Comparison of ENCODE assay signal across 10 cellular contexts in the genomic region with DNA sequence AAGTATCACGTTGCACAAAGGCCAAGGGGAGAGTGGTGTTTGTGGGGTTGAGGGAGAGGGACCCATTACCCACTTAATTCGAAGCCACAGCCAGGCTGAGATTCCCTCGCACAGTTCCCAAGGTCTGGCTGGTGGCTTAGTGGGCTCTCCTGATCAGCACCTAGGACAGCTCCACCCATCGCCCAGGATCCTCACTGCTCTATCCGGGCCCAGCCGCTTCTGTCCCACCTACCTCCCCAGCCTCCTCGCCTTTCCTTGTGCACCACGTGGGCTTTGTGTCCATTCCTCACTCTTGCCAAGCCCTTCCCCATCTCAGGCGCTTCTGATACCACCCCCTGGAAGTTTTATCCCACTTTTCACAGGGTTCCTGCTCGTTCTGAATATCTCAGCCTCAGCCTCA.
DNase-seq lines count a peak whose midpoint lies in the region; ATAC-seq, FAIRE-seq and TF ChIP-seq lines count a peak whose summit lies in the region.
"Had no signal": no experiment of that assay in that cellular context is flagged by ENCODE, and none has a peak within 500 bp of the region (broad histone marks: within the 10 kb centered on the region; RNA-seq: fewer than 3 reads in every experiment).

No MANE protein-coding gene starts in this region.

- TF ChIP-seq RAD21 in Ishikawa (IDR thresholded peaks at IDR 0.05; ENCODE audit: low read depth) (no peak), HepG2 (CRISPR knock-in tag; IDR thresholded peaks at IDR 0.05) (no peak)

- H3K4me3 ChIP-seq in HepG2 (replicated peaks in 1 of 3; ENCODE audit: insufficient read depth in 1 of 3, low read depth in 2 of 3, low read length in 3 of 3) (no peak overlapping the region), psoas muscle (no peak overlapping the region)
- H3K4me3 ChIP-seq: Peyer's patch had no signal

- no peak for TF ChIP-seq POLR2A in HepG2 (IDR thresholded peaks at IDR 0.05; ENCODE audit: insufficient read depth in 1 of 2, low read depth in 2 of 2, low read length in 2 of 2)

- POLR2A ChIA-PET in HepG2 (lab: Yijun Ruan, JAX): no interaction called here

- FAIRE-seq in HepG2 (lab: Jason Lieb, UNC): no peak
- FAIRE-seq: astrocyte had no signal

- H3K27me3 Mint-ChIP-seq in activated T-cell treated with anti-CD3 and anti-CD28 coated beads, Interleukin-2, amount 50 U/mL, for 72 hours (ENCODE audit: low read depth): peaks cover 18% of the 10 kb centered on the region

- no peak for ATAC-seq in activated T-cell treated with anti-CD3 and anti-CD28 coated beads, Interleukin-2, amount 50 U/mL, for 72 hours (replicated peaks in 1 of 2)
- ATAC-seq in HepG2 (peak; percentile 67), HG02938 (IDR thresholded peaks at IDR 0.05; ENCODE audit: unreplicated experiment) (no peak), psoas muscle (no peak)

- H3K27ac ChIP-seq in HepG2 (ENCODE audit: extremely low read length, insufficient read depth, low read length): no peak overlapping the region
- no peak overlapping the region for H3K27ac ChIP-seq in psoas muscle
- H3K27ac ChIP-seq: Peyer's patch had no signal

- H3K27ac Mint-ChIP-seq in activated T-cell treated with anti-CD3 and anti-CD28 coated beads, Interleukin-2, amount 50 U/mL, for 72 hours: no peak overlapping the region

- in situ Hi-C loops in HepG2 (cut with HindIII; ENCODE audit: extremely low pct_ligation_motif_present, low pct_unique_long_range_greater_than_20kb): no loop called here

- DNase-seq in COLO829 (ENCODE audit: low spot score) (peak; percentile 40), HepG2 (ENCODE audit: low spot score) (peak; percentile 6), psoas muscle (no peak), NCI-H446 (lab: John Stamatoyannopoulos, UW) (no peak), NCI-H2107 (lab: John Stamatoyannopoulos, UW) (no peak)
- peak; percentile 2 to 11 for DNase-seq in activated T-cell treated with anti-CD3 and anti-CD28 coated beads, Interleukin-2, amount 50 U/mL, for 72 hours
- DNase-seq: Peyer's patch had no signal

- H3K36me3 ChIP-seq in HepG2 (replicated peaks in 1 of 2; ENCODE audit: control insufficient read depth in 1 of 2, insufficient read depth in 2 of 2, low read length in 2 of 2) (no peaks in the 10 kb centered on the region), psoas muscle (ENCODE audit: insufficient read depth in 1 of 2, low read depth in 1 of 2) (no peaks in the 10 kb centered on the region)
- H3K36me3 ChIP-seq: Peyer's patch had no signal

- WGBS in HepG2 (ENCODE audit: low lambda C conversion rate): 2% methylated on average over 7 of the region's 10 CpGs
- WGBS in psoas muscle, 3 donors: 3 to 7% (median 4%) methylated on average over 10 of the region's 10 CpGs

- CTCF ChIA-PET in HepG2 (lab: Yijun Ruan, JAX; ENCODE audit: low intra/inter-chr PET ratio, low total read pairs): no interaction called here

- no TSS peak for BruUV-seq in HepG2 (replicated peaks; lab: Mats Ljungman, UMichigan)

- TF ChIP-seq EP300 in Ishikawa (IDR thresholded peaks at IDR 0.05; ENCODE audit: borderline replicate concordance) (no peak), HepG2 (IDR thresholded peaks at IDR 0.05; ENCODE audit: low read depth in 2 of 2, low read length in 2 of 2) (no peak), HepG2 (CRISPR knock-in tag; IDR thresholded peaks at IDR 0.05; ENCODE audit: borderline replicate concordance) (no peak)

- no peak overlapping the region for H2AFZ ChIP-seq in HepG2 (ENCODE audit: low read length)

- H4K20me1 ChIP-seq in HepG2 (ENCODE audit: insufficient read depth, low read length): no peaks in the 10 kb centered on the region

- H3K79me2 ChIP-seq in HepG2 (ENCODE audit: insufficient read depth, low read length): no peaks in the 10 kb centered on the region

- intact Hi-C loops in HepG2 (cut with micrococcal nuclease; ENCODE audit: unreplicated experiment): no loop called here
- intact Hi-C loops in psoas muscle (cut with DNase I): loop anchor here in 1 of 2 donors (10.0 kb wide), 1 partner anchor 417 kb away; no protein-coding TSS in a partner anchor

- H3K36me3 Mint-ChIP-seq in activated T-cell treated with anti-CD3 and anti-CD28 coated beads, Interleukin-2, amount 50 U/mL, for 72 hours (ENCODE audit: insufficient read depth in 2 of 2): no peaks in the 10 kb centered on the region

- no peak overlapping the region for H3K4me2 ChIP-seq in HepG2 (ENCODE audit: low read depth, low read length)

- H3K27me3 ChIP-seq in HepG2 (ENCODE audit: control insufficient read depth in 1 of 2, insufficient read depth in 2 of 2, low read length in 2 of 2): peaks cover 0 to 4% of the 10 kb centered on the region in 2 experiments; a peak in 1 of 5 replicates
- H3K27me3 ChIP-seq in psoas muscle (ENCODE audit: insufficient read depth in 3 of 3, low read length in 2 of 3): no peaks in the 10 kb centered on the region
- H3K27me3 ChIP-seq: Peyer's patch had no signal

- H3K4me3 Mint-ChIP-seq in activated T-cell treated with anti-CD3 and anti-CD28 coated beads, Interleukin-2, amount 50 U/mL, for 72 hours: no peak overlapping the region

- H3K9me3 ChIP-seq in HepG2 (ENCODE audit: low read length): peaks cover 10% of the 10 kb centered on the region; the same call in 1 of the 2 replicates
- no peaks in the 10 kb centered on the region for H3K9me3 ChIP-seq in psoas muscle
- H3K9me3 ChIP-seq: Peyer's patch had no signal

- no peaks in the 10 kb centered on the region for H3K4me1 Mint-ChIP-seq in activated T-cell treated with anti-CD3 and anti-CD28 coated beads, Interleukin-2, amount 50 U/mL, for 72 hours (ENCODE audit: low read depth)

- H3K9me3 Mint-ChIP-seq in activated T-cell treated with anti-CD3 and anti-CD28 coated beads, Interleukin-2, amount 50 U/mL, for 72 hours: peaks cover 0 to 4% of the 10 kb centered on the region in 2 donors

- no peak for TF ChIP-seq CTCF in HepG2 (CRISPR knock-in tag; IDR thresholded peaks at IDR 0.05)
- TF ChIP-seq CTCF in psoas muscle (IDR thresholded peaks at IDR 0.05): no peak

- H3K9ac ChIP-seq in HepG2 (ENCODE audit: insufficient read depth, low read depth, low read length): no peak overlapping the region

- H3K4me1 ChIP-seq in HepG2 (ENCODE audit: insufficient read depth, low read length): no peaks in the 10 kb centered on the region
- H3K4me1 ChIP-seq in psoas muscle: no peaks in the 10 kb centered on the region
- H3K4me1 ChIP-seq: Peyer's patch had no signal

TF ChIP-seq in Ishikawa, 13 proteins besides CTCF, POLR2A, EP300 and RAD21:
- TF ChIP-seq REST (IDR thresholded peaks at IDR 0.05; ENCODE audit: low read depth): peak; percentile 90
- TF ChIP-seq CEBPB (IDR thresholded peaks at IDR 0.05): no peak

TF ChIP-seq in HepG2, 621 proteins besides CTCF, POLR2A, EP300 and RAD21 (continues in another document):
- no peak for TF ChIP-seq MTF1 (CRISPR knock-in tag; IDR thresholded peaks at IDR 0.05)
- TF ChIP-seq RNF2 (conservative IDR thresholded peaks at IDR 0.05; ENCODE audit: low read depth): no peak
- no peak for TF ChIP-seq THAP9 (CRISPR knock-in tag; IDR thresholded peaks at IDR 0.05; ENCODE audit: borderline replicate concordance)

Comparison
In these comparisons a context has a peak if more than half of its experiments do, and no peak if none do; other contexts are left out.
1. DNase-seq: peak in COLO829 (single experiment), activated T-cell treated with anti-CD3 and anti-CD28 coated beads, Interleukin-2, amount 50 U/mL, for 72 hours (2 of 2) and HepG2 (single experiment); none in psoas muscle (0 of 2), NCI-H446 (0 of 2) and NCI-H2107 (single experiment).